15 cellular contexts compared by ENCODE assay signal in the genomic region with DNA sequence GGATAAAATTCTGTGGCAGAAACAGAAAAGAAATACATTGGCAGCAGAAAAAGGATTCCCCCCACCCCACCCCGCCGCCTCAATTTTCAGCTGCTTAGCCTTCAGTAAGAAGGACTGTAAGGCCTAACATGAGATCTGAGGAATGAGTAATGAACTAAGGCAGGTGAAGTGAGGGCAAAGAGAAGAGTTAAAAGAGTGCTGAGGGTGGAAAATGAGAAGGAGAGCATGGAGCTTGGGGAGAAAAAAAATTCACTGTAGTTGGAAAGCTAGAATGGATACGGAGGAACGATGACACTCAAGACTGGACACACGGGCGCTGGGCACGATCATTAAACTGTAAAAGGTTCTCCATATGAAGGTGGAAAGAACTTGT. TPM values are rescaled to one million over a fixed set of nuclear protein-coding genes. Genes with fewer than 3 reads are reported as not detected.
DNase-seq lines count a peak whose midpoint lies in the region; ATAC-seq, FAIRE-seq and TF ChIP-seq lines count a peak whose summit lies in the region.
"Had no signal": no experiment of that assay in that cellular context is flagged by ENCODE, and none has a peak within 500 bp of the region (broad histone marks: within the 10 kb centered on the region; RNA-seq: fewer than 3 reads in every experiment).

No MANE protein-coding gene starts in this region.

- POLR2A ChIA-PET in PC-9 (lab: Charles Lee; ENCODE audit: unreplicated experiment), result no interaction called here
- POLR2A ChIA-PET in H1 (lab: Charles Lee; ENCODE audit: partially characterized antibody), result interaction anchor here (1.0 kb wide), 1 partner anchor 35 kb away, joined by 3 read pairs; no protein-coding TSS in a partner anchor

- 6% methylated on average over 7 of the region's 7 CpGs; no CpG with 5 or more reads in 1 of the 2 experiments for WGBS in H1 (ENCODE audit: extremely low coverage in 1 of 2, insufficient coverage in 1 of 2, insufficient read length in 1 of 2, insufficient replicate concordance in 2 of 2, low coverage in 1 of 2, low lambda C conversion rate in 2 of 2, missing lambda C conversion rate in 1 of 2), 2 experiments
- WGBS in thyroid gland, 2 donors, result 13 to 16% methylated on average over 7 of the region's 7 CpGs

- H3K4me3 ChIP-seq in GM23338, result peak overlapping the region; percentile 89
- peak overlapping the region; percentile 84 for H3K4me3 ChIP-seq in PC-9
- H3K4me3 ChIP-seq in H1 (ENCODE audit: extremely low read depth in 1 of 4, insufficient read depth in 2 of 4, low read depth in 3 of 4, low read length in 4 of 4), result peak overlapping the region; percentile 40 to 83 (median 74)
- H3K4me3 ChIP-seq in thyroid gland (replicated peaks in 1 of 3), result no peak overlapping the region
- H3K4me3 ChIP-seq: gastroesophageal sphincter had no signal

- CTCF ChIA-PET in PC-9 (lab: Charles Lee), result interaction anchor here (0.7 kb wide), 1 partner anchor 455 kb away, joined by 22 read pairs; no protein-coding TSS in a partner anchor
- CTCF ChIA-PET in H1 (lab: Charles Lee; ENCODE audit: partially characterized antibody), result no interaction called here

- no peak overlapping the region for H3K4ac ChIP-seq in H1 (replicated peaks; ENCODE audit: insufficient read length, low read depth, low read length)

- H2AFZ ChIP-seq in GM23338, result peak overlapping the region; percentile 88
- H2AFZ ChIP-seq in PC-9, result peak overlapping the region; percentile 99
- H2AFZ ChIP-seq in H1 (ENCODE audit: low read length), result 0 out of 2 replicates have a peak overlapping the region, but pooled peaks have one; percentile 60

- no peak overlapping the region for H4K8ac ChIP-seq in H1 (ENCODE audit: extremely low read depth, insufficient read depth, low read length)

- FAIRE-seq in H1 (lab: Jason Lieb, UNC), result no peak
- FAIRE-seq: GM12891 had no signal

- H3K4me1 Mint-ChIP-seq in GM23338, result peaks cover 15% of the 10 kb centered on the region
- H3K4me1 Mint-ChIP-seq in neural crest cell, result peaks cover 38% of the 10 kb centered on the region

- no peaks in the 10 kb centered on the region for H4K20me1 ChIP-seq in GM23338 (replicated peaks; ENCODE audit: insufficient read depth)
- no peaks in the 10 kb centered on the region for H4K20me1 ChIP-seq in PC-9 (ENCODE audit: insufficient read depth)
- H4K20me1 ChIP-seq in H1 (replicated peaks in 1 of 2; ENCODE audit: control insufficient read depth in 1 of 2, insufficient read depth in 2 of 2, low read length in 2 of 2), result no peaks in the 10 kb centered on the region

- H3F3A ChIP-seq in GM23338 (replicated peaks; ENCODE audit: low read depth) (peaks cover 8% of the 10 kb centered on the region; the same call in 1 of the 2 replicates), PC-9 (ENCODE audit: insufficient read depth, low read depth) (peaks cover 34% of the 10 kb centered on the region)

- no peaks in the 10 kb centered on the region for H3K79me2 ChIP-seq in GM23338 (replicated peaks; ENCODE audit: insufficient read depth)
- no peaks in the 10 kb centered on the region for H3K79me2 ChIP-seq in PC-9 (ENCODE audit: low read depth)
- H3K79me2 ChIP-seq in H1 (ENCODE audit: control insufficient read depth in 1 of 2, insufficient read depth in 2 of 2, low read length in 2 of 2), result no peaks in the 10 kb centered on the region

- no peak overlapping the region for H2BK120ac ChIP-seq in H1 (replicated peaks; ENCODE audit: low read depth, low read length)

- peaks cover 16% of the 10 kb centered on the region for H3K23me2 ChIP-seq in H1 (ENCODE audit: low read depth, low read length)

- TF ChIP-seq CTCF in GM23338 (conservative IDR thresholded peaks at IDR 0.05; ENCODE audit: low read depth in 2 of 2), result no peak
- TF ChIP-seq CTCF in PC-9 (conservative IDR thresholded peaks at IDR 0.05), result no peak
- TF ChIP-seq CTCF in H1 (IDR thresholded peaks at IDR 0.05; ENCODE audit: control extremely low read depth in 1 of 3, insufficient read depth in 1 of 3, low read depth in 1 of 3, low read length in 3 of 3), result no peak
- no peak for TF ChIP-seq CTCF in neural crest cell (conservative IDR thresholded peaks at IDR 0.05)
- no peak for TF ChIP-seq CTCF in thyroid gland (IDR thresholded peaks at IDR 0.05)

- TF ChIP-seq POLR2A in H1 (IDR thresholded peaks at IDR 0.05; ENCODE audit: control extremely low read depth in 1 of 2, low read depth in 2 of 2, low read length in 2 of 2) (no peak), thyroid gland (IDR thresholded peaks at IDR 0.05) (no peak)

- ATAC-seq in GM23338 (no peak), HG03521 (IDR thresholded peaks at IDR 0.05; ENCODE audit: unreplicated experiment) (no peak), GM18907 (IDR thresholded peaks at IDR 0.05; ENCODE audit: unreplicated experiment) (no peak)
- ATAC-seq: gastroesophageal sphincter had no signal

- H3K14ac ChIP-seq in H1 (ENCODE audit: insufficient read length), result no peak overlapping the region

- peak overlapping the region in 1 of 4 experiments; percentile 52; a peak in 1 of 7 replicates for H3K9ac ChIP-seq in H1 (replicated peaks in 1 of 4; ENCODE audit: extremely low read depth in 1 of 4, low read depth in 3 of 4, low read length in 3 of 4)

- H3K18ac ChIP-seq in H1 (ENCODE audit: extremely low read depth, low read length), result no peak overlapping the region

- no peak overlapping the region for H3K23ac ChIP-seq in H1 (ENCODE audit: insufficient read length)

- H4K5ac ChIP-seq in H1 (ENCODE audit: insufficient read length, low read depth, low read length), result no peak overlapping the region

- H3K27ac ChIP-seq in GM23338 (ENCODE audit: low read depth) (no peak overlapping the region), PC-9 (no peak overlapping the region), H1 (ENCODE audit: low read depth, low read length) (no peak overlapping the region), thyroid gland (no peak overlapping the region)
- H3K27ac ChIP-seq: gastroesophageal sphincter, VCaP had no signal

- no peak overlapping the region for H3K27ac Mint-ChIP-seq in GM23338
- no peak overlapping the region for H3K27ac Mint-ChIP-seq in neural crest cell (ENCODE audit: unreplicated experiment)

- no peak overlapping the region for H2BK12ac ChIP-seq in H1 (ENCODE audit: low read depth, low read length)

- H3K4me3 Mint-ChIP-seq in GM23338 (peak overlapping the region; percentile 88), neural crest cell (peak overlapping the region; percentile 79)

- H3K9me3 Mint-ChIP-seq in GM23338 (peaks cover 13% of the 10 kb centered on the region; the same call in 2 of the 3 replicates), neural crest cell (peaks cover 3% of the 10 kb centered on the region)

- H3K56ac ChIP-seq in H1 (replicated peaks; ENCODE audit: insufficient read length, low read depth, low read length), result no peak overlapping the region

- no peaks in the 10 kb centered on the region for H3K36me3 Mint-ChIP-seq in GM23338 (ENCODE audit: low read depth)
- H3K36me3 Mint-ChIP-seq in neural crest cell (ENCODE audit: low read depth), result no peaks in the 10 kb centered on the region

- peak overlapping the region; percentile 99 for H3K4me2 ChIP-seq in GM23338
- peak overlapping the region; percentile 99 for H3K4me2 ChIP-seq in PC-9
- H3K4me2 ChIP-seq in H1 (ENCODE audit: insufficient read depth in 1 of 2, low read depth in 2 of 2, low read length in 2 of 2), result peak overlapping the region; percentile 92 to 97

- H3K9me3 ChIP-seq in PC-9 (ENCODE audit: insufficient read depth, low read depth), result no peaks in the 10 kb centered on the region
- no peaks in the 10 kb centered on the region for H3K9me3 ChIP-seq in H1 (ENCODE audit: insufficient read depth in 2 of 2, low read depth in 1 of 2, low read length in 1 of 2)
- H3K9me3 ChIP-seq in thyroid gland, result no peaks in the 10 kb centered on the region

- H3K4me1 ChIP-seq in GM23338 (ENCODE audit: insufficient read depth) (peaks cover 11% of the 10 kb centered on the region), PC-9 (replicated peaks; ENCODE audit: insufficient read depth) (peaks cover 27% of the 10 kb centered on the region), H1 (replicated peaks in 1 of 4; ENCODE audit: control insufficient read depth in 3 of 4, insufficient read depth in 4 of 4, low read length in 3 of 4) (peaks cover 0 to 8% (median 3%) of the 10 kb centered on the region in 4 experiments; a peak in 2 of 7 replicates), thyroid gland (no peaks in the 10 kb centered on the region)
- H3K4me1 ChIP-seq: gastroesophageal sphincter had no signal

- BruUV-seq in PC-9 (replicated peaks; lab: Mats Ljungman, UMichigan), result no TSS peak

- intact Hi-C loops in PC-9 (cut with micrococcal nuclease; ENCODE audit: unreplicated experiment), result loop anchor here (2.0 to 10.0 kb wide), 6 partner anchors 83 to 597 kb away; partner anchors contain the start of gene ZNF184
- intact Hi-C loops in thyroid gland (cut with DNase I), result no loop called here

- H2BK5ac ChIP-seq in H1 (ENCODE audit: low read depth, low read length), result no peak overlapping the region

- no peak for TF ChIP-seq RAD21 in H1 (IDR thresholded peaks at IDR 0.05 in 1 of 2, conservative IDR thresholded peaks at IDR 0.05 in 1 of 2; ENCODE audit: low read depth in 2 of 2, low read length in 2 of 2)

- no peak overlapping the region for H2AK5ac ChIP-seq in H1 (ENCODE audit: low read depth, low read length)

- H3K36me3 ChIP-seq in GM23338 (ENCODE audit: insufficient read depth) (no peaks in the 10 kb centered on the region), PC-9 (ENCODE audit: low read depth) (no peaks in the 10 kb centered on the region), H1 (ENCODE audit: control insufficient read depth in 2 of 4, insufficient read depth in 4 of 4, low read length in 3 of 4) (no peaks in the 10 kb centered on the region), thyroid gland (no peaks in the 10 kb centered on the region)
- H3K36me3 ChIP-seq: gastroesophageal sphincter had no signal

- DNase-seq in GM23338 (ENCODE audit: low spot score) (no peak), PC-9 (no peak), H1 (ENCODE audit: low read depth in 1 of 2, low spot score in 2 of 2) (no peak), neural crest cell (ENCODE audit: low read depth, low spot score) (no peak), thyroid gland (no peak)
- DNase-seq: activated effector memory CD4-positive, alpha-beta T cell treated with anti-CD3 and anti-CD28 coated beads, Interleukin-2, amount 50 U/mL, for 16 hours; NCI-H510A; SHP77 treated with DMSO at 0.1 percent for 48 hours; stimulated activated CD4-positive, alpha-beta T cell treated with anti-CD3 and anti-CD28 coated beads, Interleukin-4, amount 100 ng/mL, for 4 hours had no signal

- H3K9me2 ChIP-seq in GM23338 (ENCODE audit: insufficient read depth), result no peaks in the 10 kb centered on the region
- no peaks in the 10 kb centered on the region for H3K9me2 ChIP-seq in PC-9 (ENCODE audit: insufficient read depth)

- H4K91ac ChIP-seq in H1 (replicated peaks; ENCODE audit: insufficient read length, low read length), result no peak overlapping the region

- H2BK20ac ChIP-seq in H1 (ENCODE audit: low read length), result no peak overlapping the region

- H3K27me3 ChIP-seq in GM23338 (ENCODE audit: insufficient read depth) (peaks cover 26% of the 10 kb centered on the region), PC-9 (ENCODE audit: insufficient read depth, low read depth) (no peaks in the 10 kb centered on the region), H1 (replicated peaks in 1 of 4; ENCODE audit: control insufficient read depth in 3 of 4, extremely low read depth in 1 of 4, insufficient read depth in 3 of 4, low read length in 3 of 4) (no peaks in the 10 kb centered on the region), thyroid gland (peaks cover 37% of the 10 kb centered on the region)

- no peak overlapping the region for H2BK15ac ChIP-seq in H1 (ENCODE audit: low read length)

- peaks cover 35% of the 10 kb centered on the region for H3K27me3 Mint-ChIP-seq in GM23338 (ENCODE audit: insufficient read depth, low read depth, poor library complexity)
- H3K27me3 Mint-ChIP-seq in neural crest cell (ENCODE audit: low read depth), result peaks cover 85% of the 10 kb centered on the region

- no peak for TF ChIP-seq EP300 in H1 (IDR thresholded peaks at IDR 0.05; ENCODE audit: borderline replicate concordance in 1 of 2, low read depth in 2 of 2, low read length in 2 of 2)

- no peaks in the 10 kb centered on the region for H3K79me1 ChIP-seq in H1 (ENCODE audit: low read depth, low read length)

RNA-seq across cellular contexts. Expression of gene POM121L2, which starts 14.6 kb away (rescaled TPM):
- 0.07 TPM in 1 of 2 replicates, not detected in the other for total RNA-seq in GM23338 (2014; rRNA removed; shearing (Covaris generic))
- polyA plus RNA-seq in GM23338 (2016; fragmentation: Nextera tagmentation; extraction: Ambion mirVana), result 0.13 TPM in 1 of 2 replicates, not detected in the other
- total RNA-seq in PC-9 (2021), result 0.26 TPM in 1 of 2 replicates, not detected in the other
- 0.09 and 0.17 TPM in 2 replicates for total RNA-seq in H1 (2021; fragmentation: NEBNext Ultra II Directional; extraction: Animal tissue kit (Norgen Biotek cat#: 25700))
- 0.05 TPM in 2 replicates for polyA plus RNA-seq in H1 (2011; rRNA removed)
- polyA plus RNA-seq in H1 (2011; cell fraction: cytosol; rRNA removed), result 0.03 TPM
- 0.13 TPM for polyA plus RNA-seq in H1 (2011; cell fraction: nucleus; rRNA removed)
- polyA plus RNA-seq in H1 (2012, experiment 1 of 2), result 0.05 to 0.11 TPM in 2 of 4 replicates, not detected in the others
- 0.09 TPM for polyA plus RNA-seq in H1 (2012, experiment 2 of 2)
- polyA plus RNA-seq in H1 (2013, experiment 1 of 2), result 0.08 TPM
- 0.11 TPM for polyA plus RNA-seq in H1 (2013, experiment 2 of 2)
- polyA minus RNA-seq in H1 (2011; rRNA and poly(A)+ RNA removed), result 0.16 TPM in 1 of 2 replicates, not detected in the other
- not detected for polyA minus RNA-seq in H1 (2011; cell fraction: cytosol; rRNA and poly(A)+ RNA removed)
- polyA minus RNA-seq in H1 (2011; cell fraction: nucleus; rRNA and poly(A)+ RNA removed), result not detected
- not detected in 2 replicates for total RNA-seq in neural crest cell
- not detected for total RNA-seq in thyroid gland
- total RNA-seq: gastroesophageal sphincter, lower leg skin had no signal

RNA-seq across cellular contexts. Expression of gene PRSS16, which starts 50.0 kb away (rescaled TPM):
- total RNA-seq in GM23338 (2014; rRNA removed; shearing (Covaris generic)), result 11.8 and 13.8 TPM in 2 replicates
- 8.7 and 13.8 TPM in 2 replicates for polyA plus RNA-seq in GM23338 (2016; fragmentation: Nextera tagmentation; extraction: Ambion mirVana)
- 32.3 and 32.5 TPM in 2 replicates for total RNA-seq in PC-9 (2021)
- 19.2 and 20.2 TPM in 2 replicates for total RNA-seq in H1 (2021; fragmentation: NEBNext Ultra II Directional; extraction: Animal tissue kit (Norgen Biotek cat#: 25700))
- 38.9 and 39.6 TPM in 2 replicates for polyA plus RNA-seq in H1 (2011; rRNA removed)
- 48.8 TPM for polyA plus RNA-seq in H1 (2011; cell fraction: cytosol; rRNA removed)
- 23.7 TPM for polyA plus RNA-seq in H1 (2011; cell fraction: nucleus; rRNA removed)
- 15.7 to 20.6 TPM (median 19.8 TPM) in 4 replicates for polyA plus RNA-seq in H1 (2012, experiment 1 of 2)
- polyA plus RNA-seq in H1 (2012, experiment 2 of 2), result 23.1 TPM
- polyA plus RNA-seq in H1 (2013, experiment 1 of 2), result 15.2 TPM
- 16.0 TPM for polyA plus RNA-seq in H1 (2013, experiment 2 of 2)
- polyA minus RNA-seq in H1 (2011; rRNA and poly(A)+ RNA removed), result 27.4 and 34.3 TPM in 2 replicates
- 5.1 TPM for polyA minus RNA-seq in H1 (2011; cell fraction: cytosol; rRNA and poly(A)+ RNA removed)
- polyA minus RNA-seq in H1 (2011; cell fraction: nucleus; rRNA and poly(A)+ RNA removed), result 11.7 TPM
- total RNA-seq in neural crest cell, result 0.57 and 0.63 TPM in 2 replicates
- total RNA-seq in thyroid gland, result 10 to 100 TPM; 12.8 to 32.0 (median 21.6) TPM

Comparison
In these comparisons a context has a peak if more than half of its experiments do, and no peak if none do; other contexts are left out.
1. H3K4me3 ChIP-seq: peak in GM23338 (single experiment), PC-9 (single experiment) and H1 (4 of 4); none in thyroid gland (0 of 3).
2. Peak in every context shown above with its lines, with median percentiles within 50 percentile points of each other: H2AFZ ChIP-seq and H3K4me2 ChIP-seq.